9 cellular contexts compared by ENCODE assay signal in the genomic region with DNA sequence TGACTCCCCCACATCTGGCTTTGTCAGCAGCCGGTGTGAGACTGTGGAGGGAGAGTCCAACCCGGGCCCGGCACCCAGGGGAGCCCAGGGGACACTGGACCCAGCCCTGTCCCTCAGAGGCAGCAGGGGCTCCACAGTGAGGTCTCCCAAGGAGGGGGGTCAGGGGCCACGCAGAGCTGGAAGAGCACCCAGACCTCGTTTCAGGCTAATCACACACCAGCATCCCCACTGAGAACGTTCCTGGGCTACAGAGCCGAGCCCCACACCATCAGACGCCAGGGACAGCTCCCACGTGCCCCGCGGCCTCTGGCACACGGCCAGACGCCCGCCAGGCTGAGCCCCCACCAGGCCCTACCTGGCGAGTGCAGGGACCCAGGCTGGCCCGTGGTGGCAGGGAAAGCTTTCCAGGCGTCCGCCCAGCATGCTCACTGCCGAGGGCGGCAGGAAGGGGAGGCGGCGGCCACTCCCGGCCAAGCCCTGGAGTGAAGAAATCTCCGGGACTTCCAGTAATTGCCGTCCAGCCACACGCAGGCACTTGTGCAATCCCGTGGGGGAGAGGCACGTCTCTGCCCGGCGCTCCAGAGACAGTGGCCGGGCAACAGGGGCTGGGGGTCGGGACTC. TPM values are rescaled to one million over a fixed set of nuclear protein-coding genes. Genes with fewer than 3 reads are reported as not detected.
DNase-seq lines count a peak whose midpoint lies in the region; ATAC-seq and TF ChIP-seq lines count a peak whose summit lies in the region.
"Had no signal": no experiment of that assay in that cellular context is flagged by ENCODE, and none has a peak within 500 bp of the region (broad histone marks: within the 10 kb centered on the region; RNA-seq: fewer than 3 reads in every experiment).

No MANE protein-coding gene starts in this region.

- peaks cover 33% of the 10 kb centered on the region for H3K36me3 Mint-ChIP-seq in Caco-2 (ENCODE audit: insufficient read depth, unreplicated experiment)
- peaks cover 2% of the 10 kb centered on the region for H3K36me3 Mint-ChIP-seq in activated naive CD8-positive, alpha-beta T cell treated with anti-CD3 and anti-CD28 coated beads, Interleukin-2, amount 50 U/mL, for 24 hours (ENCODE audit: low read depth)

- H3K4me1 ChIP-seq in BE2C (peaks cover 6% of the 10 kb centered on the region), neutrophil (ENCODE audit: control insufficient read depth in 1 of 2, insufficient read depth in 1 of 2, low read depth in 1 of 2, low read length in 1 of 2) (peaks cover 38 to 41% of the 10 kb centered on the region in 2 experiments), Caco-2 (no peaks in the 10 kb centered on the region)

- no peaks in the 10 kb centered on the region for H3K4me1 Mint-ChIP-seq in Caco-2 (ENCODE audit: low read depth, unreplicated experiment)
- H3K4me1 Mint-ChIP-seq in activated naive CD8-positive, alpha-beta T cell treated with anti-CD3 and anti-CD28 coated beads, Interleukin-2, amount 50 U/mL, for 24 hours, result no peaks in the 10 kb centered on the region
- H3K4me1 Mint-ChIP-seq: neural crest cell had no signal

- H3K9me3 Mint-ChIP-seq in Caco-2 (ENCODE audit: unreplicated experiment), result no peaks in the 10 kb centered on the region
- no peaks in the 10 kb centered on the region for H3K9me3 Mint-ChIP-seq in activated naive CD8-positive, alpha-beta T cell treated with anti-CD3 and anti-CD28 coated beads, Interleukin-2, amount 50 U/mL, for 24 hours
- H3K9me3 Mint-ChIP-seq: neural crest cell had no signal

- CTCF ChIA-PET in Caco-2 (lab: Charles Lee), result interaction anchor here (0.5 kb wide), 1 partner anchor 113 kb away, joined by 3 read pairs; no protein-coding TSS in a partner anchor

- no peaks in the 10 kb centered on the region for H3K27me3 Mint-ChIP-seq in Caco-2 (ENCODE audit: insufficient read depth, unreplicated experiment)
- H3K27me3 Mint-ChIP-seq in activated naive CD8-positive, alpha-beta T cell treated with anti-CD3 and anti-CD28 coated beads, Interleukin-2, amount 50 U/mL, for 24 hours, result no peaks in the 10 kb centered on the region

- H3K36me3 ChIP-seq in BE2C (peaks cover 7% of the 10 kb centered on the region), neutrophil (peaks cover 53% of the 10 kb centered on the region), Caco-2 (ENCODE audit: control insufficient read depth, insufficient read depth, low read length) (peaks cover 2% of the 10 kb centered on the region; the same call in 1 of the 2 replicates)

- peak overlapping the region; percentile 94 for H3K27ac ChIP-seq in neutrophil

- H3K4me3 ChIP-seq in BE2C (ENCODE audit: low read depth, low read length), result no peak overlapping the region
- peak overlapping the region; percentile 53 for H3K4me3 ChIP-seq in fibroblast of the aortic adventitia (ENCODE audit: low read depth, low read length)
- peak overlapping the region; percentile 80 to 96 for H3K4me3 ChIP-seq in neutrophil (ENCODE audit: low read depth in 1 of 2, low read length in 1 of 2)
- H3K4me3 ChIP-seq in Caco-2 (ENCODE audit: low read depth, low read length), result no peak overlapping the region

- no peak overlapping the region for H3K4me3 Mint-ChIP-seq in Caco-2 (ENCODE audit: unreplicated experiment)
- H3K4me3 Mint-ChIP-seq in activated naive CD8-positive, alpha-beta T cell treated with anti-CD3 and anti-CD28 coated beads, Interleukin-2, amount 50 U/mL, for 24 hours, result no peak overlapping the region
- H3K4me3 Mint-ChIP-seq: neural crest cell had no signal

- ATAC-seq in SK-N-SH treated with all-trans-retinoic acid at 6 μM for 48 hours (peak; percentile 22; the same call in 2 of the 3 replicates), HG03439 (IDR thresholded peaks at IDR 0.05; ENCODE audit: unreplicated experiment) (no peak)
- ATAC-seq in activated naive CD8-positive, alpha-beta T cell treated with anti-CD3 and anti-CD28 coated beads, Interleukin-2, amount 50 U/mL, for 24 hours, result no peak

- peak; percentile 78 for DNase-seq in BE2C
- DNase-seq in fibroblast of the aortic adventitia (ENCODE audit: low read depth), result peak; percentile 92
- DNase-seq in Caco-2, result no peak
- no peak for DNase-seq in activated naive CD8-positive, alpha-beta T cell treated with anti-CD3 and anti-CD28 coated beads, Interleukin-2, amount 50 U/mL, for 24 hours
- no peak for DNase-seq in GDM1 (lab: John Stamatoyannopoulos, UW)

- intact Hi-C loops in Caco-2 (cut with micrococcal nuclease; ENCODE audit: unreplicated experiment), result no loop called here

- H3K27me3 ChIP-seq in BE2C, result no peaks in the 10 kb centered on the region
- H3K27me3 ChIP-seq in neutrophil, result no peaks in the 10 kb centered on the region
- H3K27me3 ChIP-seq in Caco-2 (replicated peaks; ENCODE audit: control insufficient read depth, insufficient read depth, low read length), result no peaks in the 10 kb centered on the region

- no TSS peak for BruUV-seq in Caco-2 (replicated peaks; lab: Mats Ljungman, UMichigan)

- no peak overlapping the region for H3K27ac Mint-ChIP-seq in Caco-2 (ENCODE audit: unreplicated experiment)
- H3K27ac Mint-ChIP-seq in activated naive CD8-positive, alpha-beta T cell treated with anti-CD3 and anti-CD28 coated beads, Interleukin-2, amount 50 U/mL, for 24 hours, result no peak overlapping the region

- TF ChIP-seq CTCF in BE2C (IDR thresholded peaks at IDR 0.05; ENCODE audit: low read depth, low read length) (no peak), fibroblast of the aortic adventitia (IDR thresholded peaks at IDR 0.05; ENCODE audit: insufficient read depth, low read length) (no peak), neutrophil (IDR thresholded peaks at IDR 0.05) (peak; percentile 35), Caco-2 (IDR thresholded peaks at IDR 0.05; ENCODE audit: insufficient read depth in 1 of 2, low read depth in 1 of 2, low read length in 1 of 2, severe bottlenecking in 1 of 2, unreplicated experiment in 1 of 2) (no peak)

- no peaks in the 10 kb centered on the region for H3K9me3 ChIP-seq in BE2C
- H3K9me3 ChIP-seq in neutrophil, result no peaks in the 10 kb centered on the region
- no peaks in the 10 kb centered on the region for H3K9me3 ChIP-seq in Caco-2

- POLR2A ChIA-PET in Caco-2 (lab: Charles Lee), result no interaction called here

TF ChIP-seq in SK-N-SH treated with all-trans-retinoic acid at 6 μM for 48 hours, 23 proteins besides CTCF, POLR2A, EP300 and RAD21:
- TF ChIP-seq, protein P1, sequence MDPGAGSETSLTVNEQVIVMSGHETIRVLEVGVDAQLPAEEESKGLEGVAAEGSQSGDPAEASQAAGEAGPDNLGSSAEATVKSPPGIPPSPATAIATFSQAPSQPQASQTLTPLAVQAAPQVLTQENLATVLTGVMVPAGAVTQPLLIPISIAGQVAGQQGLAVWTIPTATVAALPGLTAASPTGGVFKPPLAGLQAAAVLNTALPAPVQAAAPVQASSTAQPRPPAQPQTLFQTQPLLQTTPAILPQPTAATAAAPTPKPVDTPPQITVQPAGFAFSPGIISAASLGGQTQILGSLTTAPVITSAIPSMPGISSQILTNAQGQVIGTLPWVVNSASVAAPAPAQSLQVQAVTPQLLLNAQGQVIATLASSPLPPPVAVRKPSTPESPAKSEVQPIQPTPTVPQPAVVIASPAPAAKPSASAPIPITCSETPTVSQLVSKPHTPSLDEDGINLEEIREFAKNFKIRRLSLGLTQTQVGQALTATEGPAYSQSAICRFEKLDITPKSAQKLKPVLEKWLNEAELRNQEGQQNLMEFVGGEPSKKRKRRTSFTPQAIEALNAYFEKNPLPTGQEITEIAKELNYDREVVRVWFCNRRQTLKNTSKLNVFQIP (CRISPR knock-in tag; IDR thresholded peaks at IDR 0.05; ENCODE audit: borderline replicate concordance, low read depth), result no peak
- no peak for TF ChIP-seq ISL1 (CRISPR knock-in tag; IDR thresholded peaks at IDR 0.05)
- no peak for TF ChIP-seq ZNF8 (CRISPR knock-in tag; IDR thresholded peaks at IDR 0.05)
- no peak for TF ChIP-seq ZNF565 (CRISPR knock-in tag; conservative IDR thresholded peaks at IDR 0.05; ENCODE audit: low read depth)
- TF ChIP-seq SNAI2 (CRISPR knock-in tag; IDR thresholded peaks at IDR 0.05), result no peak

RNA-seq across cellular contexts. Expression of a gene that starts 19.2 kb away (rescaled TPM):
- polyA plus RNA-seq in BE2C (2012; ENCODE audit: insufficient read depth, insufficient read length, low read depth), result 74.4 TPM
- 18.5 and 41.2 TPM in 2 replicates for total RNA-seq in fibroblast of the aortic adventitia (ENCODE audit: low replicate concordance)
- 37.3 and 41.2 TPM in 2 replicates for total RNA-seq in Caco-2 (2022)

RNA-seq across cellular contexts. Expression of a gene that starts 50.7 kb away (rescaled TPM):
- 71.2 TPM for polyA plus RNA-seq in BE2C (2012; ENCODE audit: insufficient read depth, insufficient read length, low read depth)
- total RNA-seq in fibroblast of the aortic adventitia (ENCODE audit: low replicate concordance) (54.1 and 84.1 TPM in 2 replicates), Caco-2 (2022) (56.7 and 58.1 TPM in 2 replicates)

RNA-seq across cellular contexts. Expression of a gene that starts 51.0 kb away (rescaled TPM):
- polyA plus RNA-seq in BE2C (2012; ENCODE audit: insufficient read depth, insufficient read length, low read depth), result 790 TPM
- total RNA-seq in fibroblast of the aortic adventitia (ENCODE audit: low replicate concordance) (156 and 288 TPM in 2 replicates), Caco-2 (2022) (500 and 546 TPM in 2 replicates)

RNA-seq across cellular contexts. Expression of a gene that starts 59.7 kb away (rescaled TPM):
- polyA plus RNA-seq in BE2C (2012; ENCODE audit: insufficient read depth, insufficient read length, low read depth), result 824 TPM
- total RNA-seq in fibroblast of the aortic adventitia (ENCODE audit: low replicate concordance), result 27.7 and 91.2 TPM in 2 replicates
- total RNA-seq in Caco-2 (2022), result 264 and 272 TPM in 2 replicates

Comparison
In these comparisons a context has a peak if more than half of its experiments do, and no peak if none do; other contexts are left out.
1. DNase-seq: peak in BE2C (single experiment) and fibroblast of the aortic adventitia (single experiment); none in Caco-2 (0 of 2), activated naive CD8-positive, alpha-beta T cell treated with anti-CD3 and anti-CD28 coated beads, Interleukin-2, amount 50 U/mL, for 24 hours (single experiment) and GDM1 (single experiment).
2. H3K4me3 ChIP-seq: peak in fibroblast of the aortic adventitia (single experiment) and neutrophil (2 of 2); none in BE2C (single experiment) and Caco-2 (single experiment).